19 cellular contexts compared by ENCODE assay signal in the genomic region with DNA sequence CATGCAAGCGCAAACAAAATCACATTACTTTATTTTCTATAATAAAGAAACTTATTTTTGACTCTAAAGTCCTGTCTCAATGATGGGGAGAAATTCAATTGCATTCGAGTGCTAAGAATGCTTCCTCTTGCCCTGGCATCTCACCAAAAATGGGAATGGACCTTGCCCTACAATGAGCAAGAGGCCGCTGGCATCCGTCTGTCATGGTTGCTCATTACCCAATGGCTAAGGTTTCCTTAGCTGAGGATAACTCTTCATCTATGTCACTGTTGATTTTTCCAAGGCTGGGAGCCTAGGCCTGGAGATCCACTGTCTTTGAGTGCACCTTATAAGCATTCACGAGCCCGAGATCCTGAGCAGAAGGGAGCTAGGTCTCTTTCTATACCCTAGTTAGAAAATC.
"Had no signal": no experiment of that assay in that cellular context is flagged by ENCODE, and none has a peak within 500 bp of the region (broad histone marks: within the 10 kb centered on the region; RNA-seq: fewer than 3 reads in every experiment).

No MANE protein-coding gene starts in this region.

- H3K4me1 ChIP-seq: ascending aorta, suprapubic skin, upper lobe of left lung had no signal

- ATAC-seq: SK-N-SH treated with all-trans-retinoic acid at 6 μM for 48 hours; stimulated activated naive CD8-positive, alpha-beta T cell treated with anti-CD3 and anti-CD28 coated beads, Interleukin-15, Interleukin-2, amounts not matched to agents 100 U/mL and 50 U/mL, for 24 hours had no signal

- H3K27ac Mint-ChIP-seq: activated naive CD4-positive, alpha-beta T cell treated with anti-CD3 and anti-CD28 coated beads, Interleukin-2, amount 10 ng/mL, durations not matched to agents 7 days and 5 days had no signal

- H3K9me3 ChIP-seq: ascending aorta, esophagus muscularis mucosa, ovary, suprapubic skin, upper lobe of left lung had no signal

- H3K27ac ChIP-seq: ascending aorta, esophagus muscularis mucosa, ovary, suprapubic skin, upper lobe of left lung had no signal

- H3K36me3 ChIP-seq: ascending aorta, esophagus muscularis mucosa, ovary, suprapubic skin, upper lobe of left lung had no signal

- H3K4me3 Mint-ChIP-seq: activated naive CD4-positive, alpha-beta T cell treated with anti-CD3 and anti-CD28 coated beads, Interleukin-2, amount 10 ng/mL, durations not matched to agents 7 days and 5 days had no signal

- H3K36me3 Mint-ChIP-seq: activated naive CD4-positive, alpha-beta T cell treated with anti-CD3 and anti-CD28 coated beads, Interleukin-2, amount 10 ng/mL, durations not matched to agents 7 days and 5 days had no signal

- H3K4me1 Mint-ChIP-seq: activated naive CD4-positive, alpha-beta T cell treated with anti-CD3 and anti-CD28 coated beads, Interleukin-2, amount 10 ng/mL, durations not matched to agents 7 days and 5 days had no signal

- FAIRE-seq: bronchial epithelial cell, keratinocyte had no signal

- H3K27me3 ChIP-seq: ascending aorta, esophagus muscularis mucosa, ovary, suprapubic skin, upper lobe of left lung had no signal

- H3K4me3 ChIP-seq: ascending aorta, esophagus muscularis mucosa, ovary, suprapubic skin, upper lobe of left lung had no signal

- DNase-seq: activated CD4-positive, alpha-beta T cell treated with anti-CD3 and anti-CD28 coated beads, Interleukin-2, amount 50 U/mL, for 4 hours; activated CD4-positive, CD25-positive, alpha-beta regulatory T cell treated with anti-CD3 and anti-CD28 coated beads, Interleukin-2, amount 50 U/mL, for 72 hours; activated naive CD4-positive, alpha-beta T cell treated with anti-CD3 and anti-CD28 coated beads, Interleukin-2, amount 10 ng/mL, durations not matched to agents 7 days and 5 days; hippocampal formation; mesendoderm; ovary; retina; stimulated activated CD4-positive, alpha-beta T cell treated with anti-CD3 and anti-CD28 coated beads, Interleukin-15, amount 100 ng/mL, for 24 hours; stimulated activated CD4-positive, alpha-beta T cell treated with anti-CD3 and anti-CD28 coated beads, Interleukin-4, amount 100 ng/mL, for 24 hours; stimulated activated naive CD8-positive, alpha-beta T cell treated with anti-CD3 and anti-CD28 coated beads, Interleukin-15, Interleukin-2, amounts not matched to agents 100 U/mL and 50 U/mL, for 24 hours; T-helper 1 cell; T1000; upper lobe of left lung had no signal
